Comparison of ENCODE assay signal across 1 cellular context in genomic region chr17:379531-380200, GRCh38.
TF ChIP-seq lines count a peak whose summit lies in the region.

No MANE protein-coding gene starts in this region.

TF ChIP-seq in SK-N-SH treated with all-trans-retinoic acid at 6 μM for 48 hours, 23 proteins besides CTCF, POLR2A, EP300 and RAD21 (continued from another document):
- no peak for TF ChIP-seq CREB5 (CRISPR knock-in tag; IDR thresholded peaks at IDR 0.05; ENCODE audit: low read depth)
- TF ChIP-seq PATZ1 (CRISPR knock-in tag; IDR thresholded peaks at IDR 0.05; ENCODE audit: borderline replicate concordance) = no peak
- TF ChIP-seq CSDC2 (CRISPR knock-in tag; IDR thresholded peaks at IDR 0.05) = no peak
